In genomic region chrX:31934842-31935241, GRCh38 we compare ENCODE assay signal across 33 cellular contexts.
"Had no signal": no experiment of that assay in that cellular context is flagged by ENCODE, and none has a peak within 500 bp of the region (broad histone marks: within the 10 kb centered on the region; RNA-seq: fewer than 3 reads in every experiment).

No MANE protein-coding gene starts in this region.

- H3K27me3 ChIP-seq: brain microvascular endothelial cell had no signal

- DNase-seq: activated CD4-positive, alpha-beta memory T cell treated with anti-CD3 and anti-CD28 coated beads, Interleukin-2, amount 10 ng/mL, durations not matched to agents 7 days and 5 days; activated CD4-positive, alpha-beta T cell treated with anti-CD3 and anti-CD28 coated beads for 1 hour; activated CD4-positive, alpha-beta T cell treated with anti-CD3 and anti-CD28 coated beads for 48 hours; activated CD4-positive, CD25-positive, alpha-beta regulatory T cell; activated CD8-positive, alpha-beta memory T cell treated with anti-CD3 and anti-CD28 coated beads for 24 hours; activated CD8-positive, alpha-beta memory T cell treated with anti-CD3 and anti-CD28 coated beads, Interleukin-2, amount 10 ng/mL, durations not matched to agents 7 days and 5 days; activated CD8-positive, alpha-beta memory T cell treated with anti-CD3 and anti-CD28 coated beads, Interleukin-2, amount 50 U/mL, for 48 hours; activated effector memory CD4-positive, alpha-beta T cell treated with Interleukin-2 at 50 U/mL for 16 hours; activated naive CD4-positive, alpha-beta T cell treated with anti-CD3 and anti-CD28 coated beads, Interleukin-2, amount 10 ng/mL, durations not matched to agents 7 days and 5 days; activated naive CD8-positive, alpha-beta T cell treated with anti-CD3 and anti-CD28 coated beads, Interleukin-2, amount 50 U/mL, for 24 hours; activated T-cell treated with anti-CD3 and anti-CD28 coated beads, Interleukin-2, amount 50 U/mL, for 48 hours; anterior cingulate cortex; brain microvascular endothelial cell; NCI-H1092 treated with DMSO at 0.1 percent for 48 hours; NCI-H1417; NCI-H146; NCI-H187; NCI-H2029 treated with DMSO at 0.1 percent for 48 hours; NCI-H2107; NCI-H2171; NCI-H446; NCI-H510A treated with DMSO at 0.1 percent for 48 hours; NK-92 treated with Interleukin-12 subunit alpha and Interleukin-12 subunit beta, amount 100 ng/mL, for 24 hours; PC-9; SIG-M5; SW 1271; T-helper 1 cell; T-helper 2 cell; T1000; WERI-Rb-1 had no signal

- H3K4me2 ChIP-seq: PC-9 had no signal

- ATAC-seq: activated CD8-positive, alpha-beta memory T cell treated with anti-CD3 and anti-CD28 coated beads, Interleukin-2, amount 10 ng/mL, durations not matched to agents 7 days and 5 days; activated naive CD8-positive, alpha-beta T cell treated with anti-CD3 and anti-CD28 coated beads, Interleukin-2, amount 50 U/mL, for 24 hours; K562; Right ventricle myocardium inferior had no signal

- H3K4me3 ChIP-seq: K562, PC-9 had no signal

- H3K27ac ChIP-seq: brain microvascular endothelial cell, PC-9, RWPE1, WERI-Rb-1 had no signal

- H3K36me3 ChIP-seq: brain microvascular endothelial cell, WERI-Rb-1 had no signal

- H2AFZ ChIP-seq: PC-9 had no signal
